ENCODE assay signal across 19 cellular contexts in genomic region chr12:85557850-85558249, GRCh38.
DNase-seq lines count a peak whose midpoint lies in the region; ATAC-seq, FAIRE-seq and TF ChIP-seq lines count a peak whose summit lies in the region.
"Had no signal": no experiment of that assay in that cellular context is flagged by ENCODE, and none has a peak within 500 bp of the region (broad histone marks: within the 10 kb centered on the region; RNA-seq: fewer than 3 reads in every experiment).

No MANE protein-coding gene starts in this region.

- no peak overlapping the region for H3K4me2 ChIP-seq in GM23338

- ATAC-seq in GM23338 (no peak), pancreas (no peak), left ventricle myocardium superior (no peak)
- ATAC-seq: HepG2 had no signal

- no peak overlapping the region for H3K4me3 Mint-ChIP-seq in GM23338
- H3K4me3 Mint-ChIP-seq: CD4-positive, alpha-beta T cell; IgD-negative memory B cell had no signal

- H3K36me3 ChIP-seq in GM23338 (ENCODE audit: insufficient read depth), result no peaks in the 10 kb centered on the region
- no peaks in the 10 kb centered on the region for H3K36me3 ChIP-seq in pancreas

- H2AFZ ChIP-seq in GM23338, result no peak overlapping the region

- WGBS in pancreas, 2 donors, result 88 to 93% methylated on average over 1 of the region's 1 CpG

- no peaks in the 10 kb centered on the region for H3K79me2 ChIP-seq in GM23338 (replicated peaks; ENCODE audit: insufficient read depth)

- FAIRE-seq in pancreas (lab: Jason Lieb, UNC), result peak; percentile 51
- FAIRE-seq: GM12892, GM18507, HepG2 had no signal

- no peak overlapping the region for H3K27ac ChIP-seq in GM23338 (ENCODE audit: low read depth)
- H3K27ac ChIP-seq in VCaP, result peak overlapping the region; percentile 30
- no peak overlapping the region for H3K27ac ChIP-seq in pancreas
- H3K27ac ChIP-seq: C4-2B had no signal

- no peaks in the 10 kb centered on the region for H3K27me3 Mint-ChIP-seq in GM23338 (ENCODE audit: insufficient read depth, low read depth, poor library complexity)
- H3K27me3 Mint-ChIP-seq: CD4-positive, alpha-beta T cell had no signal

- no peaks in the 10 kb centered on the region for H3K36me3 Mint-ChIP-seq in GM23338 (ENCODE audit: low read depth)
- H3K36me3 Mint-ChIP-seq: IgD-negative memory B cell had no signal

- no peaks in the 10 kb centered on the region for H3K9me2 ChIP-seq in GM23338 (ENCODE audit: insufficient read depth)

- no peaks in the 10 kb centered on the region for H3K9me3 Mint-ChIP-seq in GM23338
- H3K9me3 Mint-ChIP-seq: CD4-positive, alpha-beta T cell had no signal

- H3K4me1 ChIP-seq in GM23338 (ENCODE audit: insufficient read depth), result peaks cover 3% of the 10 kb centered on the region
- H3K4me1 ChIP-seq in pancreas, result no peaks in the 10 kb centered on the region

- no peak overlapping the region for H3K4me3 ChIP-seq in GM23338
- H3K4me3 ChIP-seq in pancreas, result no peak overlapping the region

- TF ChIP-seq CTCF in GM23338 (conservative IDR thresholded peaks at IDR 0.05; ENCODE audit: low read depth in 2 of 2) (no peak), VCaP (conservative IDR thresholded peaks at IDR 0.05) (no peak), pancreas (IDR thresholded peaks at IDR 0.05) (no peak)

- H3K4me1 Mint-ChIP-seq in GM23338, result peaks cover 2% of the 10 kb centered on the region; the same call in 2 of the 3 replicates
- H3K4me1 Mint-ChIP-seq: IgD-negative memory B cell had no signal

- H3K27ac Mint-ChIP-seq in GM23338, result 0 out of 2 replicates have a peak overlapping the region, but pooled peaks have one; percentile 80
- H3K27ac Mint-ChIP-seq: CD4-positive, alpha-beta T cell; IgD-negative memory B cell had no signal

- H3K27me3 ChIP-seq in GM23338 (ENCODE audit: insufficient read depth) (no peaks in the 10 kb centered on the region), pancreas (no peaks in the 10 kb centered on the region)

- H4K20me1 ChIP-seq in GM23338 (replicated peaks; ENCODE audit: insufficient read depth), result no peaks in the 10 kb centered on the region

- no peak for DNase-seq in GM23338 (ENCODE audit: low spot score)
- DNase-seq in LoVo (ENCODE audit: low spot score), result peak; percentile 22
- no peak for DNase-seq in pancreas
- DNase-seq in stimulated activated CD8-positive, alpha-beta memory T cell treated with anti-CD3 and anti-CD28 coated beads, Interleukin-4, amount 100 ng/mL, for 48 hours, result no peak
- no peak for DNase-seq in NCI-H1092 treated with DMSO at 0.1 percent for 48 hours (lab: John Stamatoyannopoulos, UW)
- no peak for DNase-seq in left ventricle myocardium superior
- DNase-seq: AML-193; CD4-positive, alpha-beta T cell; DMS153; DMS79; GDM1; GOT3; H7 had no signal

- intact Hi-C loops in pancreas (cut with DNase I), result no loop called here
- intact Hi-C loops in left ventricle myocardium superior (cut with micrococcal nuclease), result no loop called here

- H3K9me3 ChIP-seq in pancreas, result no peaks in the 10 kb centered on the region

- H3F3A ChIP-seq in GM23338 (replicated peaks; ENCODE audit: low read depth), result no peaks in the 10 kb centered on the region

TF ChIP-seq in GM23338, 12 proteins besides CTCF, POLR2A, EP300 and RAD21:
- TF ChIP-seq STAT1 (IDR thresholded peaks at IDR 0.05; ENCODE audit: unreplicated experiment) (no peak), ETS1 (IDR thresholded peaks at IDR 0.05) (no peak)
